In the genomic region with DNA sequence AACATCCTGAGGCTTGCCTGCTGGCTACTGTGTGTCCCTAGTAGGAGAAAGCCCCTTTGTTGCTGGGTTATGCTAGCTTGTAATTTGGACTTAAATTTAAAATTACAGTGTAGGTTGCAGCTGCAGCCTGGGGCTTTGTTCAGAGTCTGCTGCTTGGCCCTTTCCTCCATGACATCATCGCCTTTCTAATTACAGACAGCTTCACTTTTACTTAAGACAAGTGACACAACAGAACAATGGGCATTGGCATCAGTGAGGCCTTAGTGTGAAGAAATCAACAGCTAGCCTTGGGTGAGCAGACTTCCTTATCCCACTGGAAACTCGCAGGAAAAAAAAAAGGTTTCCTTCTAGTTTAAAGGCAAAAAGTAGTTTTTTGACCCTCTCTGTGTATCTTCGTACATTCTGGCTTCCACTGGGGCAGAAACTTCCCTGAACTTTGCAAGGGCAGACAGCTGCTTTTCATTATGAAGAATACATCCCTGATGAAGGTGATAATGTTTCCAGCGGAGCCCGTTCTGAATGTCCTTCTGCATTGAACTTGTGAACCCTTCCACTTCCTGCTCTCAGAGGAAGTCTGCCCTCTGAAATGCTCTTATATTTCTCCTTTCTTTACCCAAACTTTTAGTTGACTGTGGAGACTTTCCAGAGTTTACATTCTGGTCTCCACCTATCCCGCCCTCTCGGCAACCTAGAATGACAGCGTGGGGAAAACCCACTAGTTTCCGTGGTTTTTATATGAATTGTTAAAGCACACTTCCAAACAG, we compare ENCODE assay signal across 8 cellular contexts.
A peak's percentile ranks its signal among the peaks of the same experiment; 100 is the strongest.
DNase-seq lines count a peak whose midpoint lies in the region; ATAC-seq, FAIRE-seq and TF ChIP-seq lines count a peak whose summit lies in the region.

No MANE protein-coding gene starts in this region.

- TF ChIP-seq POLR2A in Peyer's patch (IDR thresholded peaks at IDR 0.05) (no peak), endothelial cell of umbilical vein (IDR thresholded peaks at IDR 0.05; ENCODE audit: low read depth, low read length) (no peak), GM18505 (IDR thresholded peaks at IDR 0.05; ENCODE audit: borderline replicate concordance, extremely low read depth, insufficient read depth, insufficient read length) (no peak)

- BruUV-seq in endothelial cell of umbilical vein (replicated peaks; lab: Mats Ljungman, UMichigan), result TSS peak; percentile 86

- no peaks in the 10 kb centered on the region for H3K9me1 ChIP-seq in endothelial cell of umbilical vein (replicated peaks; ENCODE audit: control insufficient read depth, extremely low read depth, insufficient read depth, low read length)

- H3K36me3 ChIP-seq in Peyer's patch, result no peaks in the 10 kb centered on the region
- H3K36me3 ChIP-seq in endothelial cell of umbilical vein (ENCODE audit: control insufficient read depth in 2 of 2, extremely low read depth in 1 of 2, insufficient read depth in 2 of 2, low read length in 2 of 2), result no peaks in the 10 kb centered on the region
- H3K36me3 ChIP-seq in trophoblast cell (ENCODE audit: control insufficient read depth in 1 of 2, insufficient read depth in 2 of 2, low read length in 2 of 2), result no peaks in the 10 kb centered on the region

- H3K4me2 ChIP-seq in endothelial cell of umbilical vein (ENCODE audit: insufficient read depth, low read length) (peak overlapping the region; percentile 20), trophoblast cell (ENCODE audit: low read length) (no peak overlapping the region)

- no peak overlapping the region for H3K4ac ChIP-seq in trophoblast cell (ENCODE audit: low read depth, low read length)

- peak; percentile 74 for FAIRE-seq in endothelial cell of umbilical vein (lab: Jason Lieb, UNC)

- dilution Hi-C loops in endothelial cell of umbilical vein (cut with MboI; ENCODE audit: extremely low pct_ligation_motif_present, low sequenced_read_pairs), result no loop called here

- peak; percentile 11 for DNase-seq in GM10266 (ENCODE audit: extremely low spot score)
- DNase-seq in Peyer's patch, result no peak
- peak; percentile 79 for DNase-seq in endothelial cell of umbilical vein (ENCODE audit: low read depth, low spot score)
- peak in 1 of 2 donors; percentile 18 for DNase-seq in trophoblast cell
- DNase-seq in SHP77 (lab: John Stamatoyannopoulos, UW), result no peak
- no peak for DNase-seq in T-helper 9 cell

- H2BK5ac ChIP-seq in trophoblast cell (ENCODE audit: low read depth, low read length, poor library complexity), result no peak overlapping the region

- POLR2A ChIA-PET in endothelial cell of umbilical vein (lab: Charles Lee), result interaction anchor here (1.6 kb wide), 1 partner anchor 189 kb away, joined by 6 read pairs; no protein-coding TSS in a partner anchor

- ATAC-seq in GM18505 (IDR thresholded peaks at IDR 0.05; ENCODE audit: unreplicated experiment) (no peak), GM18873 (IDR thresholded peaks at IDR 0.05; ENCODE audit: low FRiP score, unreplicated experiment) (no peak)

- H3K9me3 ChIP-seq in Peyer's patch (no peaks in the 10 kb centered on the region), endothelial cell of umbilical vein (replicated peaks; ENCODE audit: control insufficient read depth, insufficient read depth, low read length) (no peaks in the 10 kb centered on the region), trophoblast cell (ENCODE audit: insufficient read depth, low read depth, low read length) (no peaks in the 10 kb centered on the region)

- peak overlapping the region; percentile 76 for H3K9ac ChIP-seq in endothelial cell of umbilical vein (replicated peaks; ENCODE audit: extremely low read depth, insufficient read depth, low read length)
- no peak overlapping the region for H3K9ac ChIP-seq in trophoblast cell (ENCODE audit: low read length)

- no peak overlapping the region for H3K4me3 ChIP-seq in Peyer's patch
- no peak overlapping the region for H3K4me3 ChIP-seq in endothelial cell of umbilical vein (replicated peaks in 1 of 3; ENCODE audit: insufficient read depth in 1 of 3, low read depth in 1 of 3, low read length in 3 of 3)
- H3K4me3 ChIP-seq in trophoblast cell (ENCODE audit: low read depth, low read length), result no peak overlapping the region

- H3K27ac ChIP-seq in Peyer's patch (peak overlapping the region in 3 of 4 donors; percentile 12 to 48 (median 38)), endothelial cell of umbilical vein (ENCODE audit: insufficient read depth, low read depth, low read length) (peak overlapping the region; percentile 93), trophoblast cell (ENCODE audit: low read depth, low read length) (peak overlapping the region; percentile 34)

- H2AFZ ChIP-seq in endothelial cell of umbilical vein (ENCODE audit: low read depth, low read length) (peak overlapping the region; percentile 6), trophoblast cell (ENCODE audit: insufficient read depth, low read length, poor library complexity) (no peak overlapping the region)

- H2AK5ac ChIP-seq in trophoblast cell (ENCODE audit: low read length), result no peak overlapping the region

- H4K91ac ChIP-seq in trophoblast cell (ENCODE audit: low read depth, low read length), result no peak overlapping the region

- H3K27me3 ChIP-seq in Peyer's patch, result no peaks in the 10 kb centered on the region
- no peaks in the 10 kb centered on the region for H3K27me3 ChIP-seq in endothelial cell of umbilical vein (ENCODE audit: control insufficient read depth in 2 of 2, insufficient read depth in 2 of 2, low read length in 2 of 2)
- no peaks in the 10 kb centered on the region for H3K27me3 ChIP-seq in trophoblast cell (ENCODE audit: insufficient read depth, low read length)

- H3K14ac ChIP-seq in trophoblast cell (ENCODE audit: low read length), result no peak overlapping the region

- no peak overlapping the region for H3K18ac ChIP-seq in trophoblast cell (ENCODE audit: low read length)

- H3K79me2 ChIP-seq in endothelial cell of umbilical vein (ENCODE audit: control insufficient read depth, insufficient read depth, low read length) (no peaks in the 10 kb centered on the region), trophoblast cell (ENCODE audit: control insufficient read depth, insufficient read depth, low read length, poor library complexity) (no peaks in the 10 kb centered on the region)

- H3K23ac ChIP-seq in trophoblast cell (ENCODE audit: low read length), result no peak overlapping the region

- no CpG with 5 or more reads among the region's 9 CpGs for WGBS in trophoblast cell (ENCODE audit: extremely low coverage, insufficient coverage, insufficient read length)

- intact Hi-C loops in endothelial cell of umbilical vein (cut with micrococcal nuclease), result loop anchor here (1.0 kb wide), 2 partner anchors 138 to 174 kb away; no protein-coding TSS in a partner anchor

- H3K4me1 ChIP-seq in Peyer's patch, result no peaks in the 10 kb centered on the region
- H3K4me1 ChIP-seq in endothelial cell of umbilical vein (ENCODE audit: control insufficient read depth, extremely low read depth, insufficient read depth, low read length), result peaks cover 38% of the 10 kb centered on the region
- peaks cover 0 to 4% of the 10 kb centered on the region in 2 experiments for H3K4me1 ChIP-seq in trophoblast cell (ENCODE audit: control insufficient read depth in 1 of 2, insufficient read depth in 2 of 2, low read length in 2 of 2)

- no peak overlapping the region for H4K8ac ChIP-seq in trophoblast cell (ENCODE audit: low read depth, low read length)

- no peak overlapping the region for H4K12ac ChIP-seq in trophoblast cell (ENCODE audit: low read depth, low read length)

- no peaks in the 10 kb centered on the region for H3K79me1 ChIP-seq in trophoblast cell (ENCODE audit: low read length)

- no peak overlapping the region for H2BK120ac ChIP-seq in trophoblast cell (ENCODE audit: insufficient read depth, low read length, poor library complexity)

- H2BK12ac ChIP-seq in trophoblast cell (ENCODE audit: low read length), result no peak overlapping the region

- H4K20me1 ChIP-seq in endothelial cell of umbilical vein (replicated peaks; ENCODE audit: control insufficient read depth, extremely low read depth, insufficient read depth, low read length), result no peaks in the 10 kb centered on the region

- TF ChIP-seq CTCF in GM10266 (IDR thresholded peaks at IDR 0.05; ENCODE audit: control insufficient read depth, insufficient read depth, low read depth, missing control alignments), result no peak
- no peak for TF ChIP-seq CTCF in Peyer's patch (IDR thresholded peaks at IDR 0.05)
- TF ChIP-seq CTCF in endothelial cell of umbilical vein (IDR thresholded peaks at IDR 0.05; ENCODE audit: extremely low read depth in 1 of 2, insufficient read depth in 1 of 2, low read depth in 1 of 2, low read length in 2 of 2), result no peak

- CTCF ChIA-PET in endothelial cell of umbilical vein (lab: Charles Lee), result interaction anchor here (0.8 to 2.0 kb wide), 5 partner anchors 27 to 221 kb away, joined by 3 to 5 read pairs (median 4); no protein-coding TSS in a partner anchor

TF ChIP-seq in endothelial cell of umbilical vein, 7 proteins besides CTCF, POLR2A, EP300 and RAD21:
- no peak for TF ChIP-seq POLR2AphosphoS5 (IDR thresholded peaks at IDR 0.05; ENCODE audit: insufficient read depth, low read depth, low read length)
- TF ChIP-seq MYC (IDR thresholded peaks at IDR 0.05; ENCODE audit: low read depth, low read length), result no peak
- no peak for TF ChIP-seq FOS (IDR thresholded peaks at IDR 0.05; ENCODE audit: borderline replicate concordance, insufficient read depth, low read length)
- TF ChIP-seq GATA2 (IDR thresholded peaks at IDR 0.05; ENCODE audit: insufficient read depth, insufficient read length, low read depth, low read length), result peak; percentile 25
- TF ChIP-seq JUN (IDR thresholded peaks at IDR 0.05; ENCODE audit: borderline replicate concordance, insufficient read depth, insufficient read length, low read depth), result peak; percentile 67
- no peak for TF ChIP-seq MAX (IDR thresholded peaks at IDR 0.05; ENCODE audit: insufficient read depth, insufficient read length)
- no peak for TF ChIP-seq EZH2 (IDR thresholded peaks at IDR 0.05; ENCODE audit: borderline replicate concordance, low read depth, low read length, severe bottlenecking)

Comparison
In these comparisons a context has a peak if more than half of its experiments do, and no peak if none do; other contexts are left out.
1. DNase-seq: peak in GM10266 (single experiment) and endothelial cell of umbilical vein (single experiment); none in Peyer's patch (0 of 3), SHP77 (0 of 2) and T-helper 9 cell (single experiment).
2. H3K27ac ChIP-seq: peak in every context shown above with its lines; median percentile 93 in endothelial cell of umbilical vein; 38 in Peyer's patch; 34 in trophoblast cell.